ENCODE assay signal across 8 cellular contexts in genomic region chr14:64800000-64800399, GRCh38.
A peak's percentile ranks its signal among the peaks of the same experiment; 100 is the strongest.
DNase-seq lines count a peak whose midpoint lies in the region; ATAC-seq and TF ChIP-seq lines count a peak whose summit lies in the region.

No MANE protein-coding gene starts in this region.

- H3K4me2 ChIP-seq in SU-DHL-6 (ENCODE audit: low read depth, low read length, poor library complexity, severe bottlenecking) = no peak overlapping the region

- H2AFZ ChIP-seq in SU-DHL-6 (ENCODE audit: low read depth, low read length, severe bottlenecking) = no peak overlapping the region

- H3K27me3 ChIP-seq in SU-DHL-6 (ENCODE audit: low read length) (no peaks in the 10 kb centered on the region), stomach (peaks cover 0 to 3% (median 0%) of the 10 kb centered on the region in 3 donors)

- H3K36me3 Mint-ChIP-seq in activated naive CD8-positive, alpha-beta T cell treated with anti-CD3 and anti-CD28 coated beads for 36 hours = no peaks in the 10 kb centered on the region

- ATAC-seq in HG02798 (IDR thresholded peaks at IDR 0.05; ENCODE audit: poor library complexity, unreplicated experiment) = no peak

- no peaks in the 10 kb centered on the region for H3K9me3 Mint-ChIP-seq in activated naive CD8-positive, alpha-beta T cell treated with anti-CD3 and anti-CD28 coated beads for 36 hours

- H3K4me3 ChIP-seq in GM12865 (ENCODE audit: low read depth, low read length) (no peak overlapping the region), SU-DHL-6 (ENCODE audit: insufficient read depth, low read length, poor library complexity, severe bottlenecking) (no peak overlapping the region), stomach (no peak overlapping the region)

- no peak overlapping the region for H3K27ac ChIP-seq in SU-DHL-6 (ENCODE audit: low read depth, low read length)
- no peak overlapping the region for H3K27ac ChIP-seq in stomach

- H3K4me1 Mint-ChIP-seq in activated naive CD8-positive, alpha-beta T cell treated with anti-CD3 and anti-CD28 coated beads for 36 hours = no peaks in the 10 kb centered on the region

- H3K4me3 Mint-ChIP-seq in activated naive CD8-positive, alpha-beta T cell treated with anti-CD3 and anti-CD28 coated beads for 36 hours = no peak overlapping the region

- no peaks in the 10 kb centered on the region for H3K9me2 ChIP-seq in SU-DHL-6 (replicated peaks; ENCODE audit: insufficient read depth, low read length)

- H3K79me2 ChIP-seq in SU-DHL-6 (ENCODE audit: insufficient read depth, low read length) = no peaks in the 10 kb centered on the region

- H3K36me3 ChIP-seq in SU-DHL-6 (ENCODE audit: low read length) (no peaks in the 10 kb centered on the region), stomach (no peaks in the 10 kb centered on the region)

- peak; percentile 44 for DNase-seq in 8988T
- peak; percentile 25 for DNase-seq in GM12865 (ENCODE audit: low read depth)
- peak; percentile 25 for DNase-seq in foreskin melanocyte
- DNase-seq in stomach = peak; percentile 41
- no peak for DNase-seq in effector CD8-positive, alpha-beta T cell (lab: John Stamatoyannopoulos, UW)
- DNase-seq in activated naive CD8-positive, alpha-beta T cell treated with anti-CD3 and anti-CD28 coated beads for 36 hours = no peak

- no peak for TF ChIP-seq POLR2A in stomach (IDR thresholded peaks at IDR 0.05)

- H3K9ac ChIP-seq in SU-DHL-6 (ENCODE audit: low read length) = no peak overlapping the region

- no peaks in the 10 kb centered on the region for H4K20me1 ChIP-seq in SU-DHL-6 (ENCODE audit: low read depth, low read length)

- peaks cover 0 to 3% (median 0%) of the 10 kb centered on the region in 4 donors for H3K4me1 ChIP-seq in stomach

- H3F3A ChIP-seq in SU-DHL-6 (ENCODE audit: insufficient read depth) = no peaks in the 10 kb centered on the region

- H3K27me3 Mint-ChIP-seq in activated naive CD8-positive, alpha-beta T cell treated with anti-CD3 and anti-CD28 coated beads for 36 hours = no peaks in the 10 kb centered on the region

- H3K9me3 ChIP-seq in SU-DHL-6 (ENCODE audit: insufficient read depth, low read length) = no peaks in the 10 kb centered on the region
- H3K9me3 ChIP-seq in stomach = no peaks in the 10 kb centered on the region

- intact Hi-C loops in stomach (cut with DNase I; ENCODE audit: low total_unique reads) = no loop called here

- H3K27ac Mint-ChIP-seq in activated naive CD8-positive, alpha-beta T cell treated with anti-CD3 and anti-CD28 coated beads for 36 hours = no peak overlapping the region

- 50 to 72% (median 59%) methylated on average over 3 of the region's 3 CpGs for WGBS in stomach, 5 donors

- TF ChIP-seq CTCF in GM12865 (IDR thresholded peaks at IDR 0.05; ENCODE audit: insufficient read depth, low read depth, low read length, missing control alignments) = peak; percentile 37
- TF ChIP-seq CTCF in SU-DHL-6 (IDR thresholded peaks at IDR 0.05; ENCODE audit: insufficient read depth, low read length, poor library complexity, severe bottlenecking) = peak; percentile 72
- peak in 3 of 7 experiments; percentile 22 to 48 (median 42) for TF ChIP-seq CTCF in stomach (IDR thresholded peaks at IDR 0.05)

- no peak for TF ChIP-seq EP300 in stomach (IDR thresholded peaks at IDR 0.05)

Comparison
In these comparisons a context has a peak if more than half of its experiments do, and no peak if none do; other contexts are left out.
1. DNase-seq: peak in 8988T (single experiment), GM12865 (single experiment), foreskin melanocyte (single experiment) and stomach (single experiment); none in effector CD8-positive, alpha-beta T cell (single experiment) and activated naive CD8-positive, alpha-beta T cell treated with anti-CD3 and anti-CD28 coated beads for 36 hours (single experiment).